1 cellular context compared by ENCODE assay signal in genomic region chr1:109079240-109079622, GRCh38.
TF ChIP-seq lines count a peak whose summit lies in the region.

No MANE protein-coding gene starts in this region.

TF ChIP-seq in H1, 55 proteins besides CTCF, POLR2A, EP300 and RAD21:
- TF ChIP-seq NRF1 (IDR thresholded peaks at IDR 0.05; ENCODE audit: low read depth, low read length) = no peak
- TF ChIP-seq GTF2F1 (IDR thresholded peaks at IDR 0.05; ENCODE audit: borderline replicate concordance, low read depth, low read length) = no peak
- TF ChIP-seq CREB1 (IDR thresholded peaks at IDR 0.05) = no peak
